1 cellular context compared by ENCODE assay signal in the genomic region with DNA sequence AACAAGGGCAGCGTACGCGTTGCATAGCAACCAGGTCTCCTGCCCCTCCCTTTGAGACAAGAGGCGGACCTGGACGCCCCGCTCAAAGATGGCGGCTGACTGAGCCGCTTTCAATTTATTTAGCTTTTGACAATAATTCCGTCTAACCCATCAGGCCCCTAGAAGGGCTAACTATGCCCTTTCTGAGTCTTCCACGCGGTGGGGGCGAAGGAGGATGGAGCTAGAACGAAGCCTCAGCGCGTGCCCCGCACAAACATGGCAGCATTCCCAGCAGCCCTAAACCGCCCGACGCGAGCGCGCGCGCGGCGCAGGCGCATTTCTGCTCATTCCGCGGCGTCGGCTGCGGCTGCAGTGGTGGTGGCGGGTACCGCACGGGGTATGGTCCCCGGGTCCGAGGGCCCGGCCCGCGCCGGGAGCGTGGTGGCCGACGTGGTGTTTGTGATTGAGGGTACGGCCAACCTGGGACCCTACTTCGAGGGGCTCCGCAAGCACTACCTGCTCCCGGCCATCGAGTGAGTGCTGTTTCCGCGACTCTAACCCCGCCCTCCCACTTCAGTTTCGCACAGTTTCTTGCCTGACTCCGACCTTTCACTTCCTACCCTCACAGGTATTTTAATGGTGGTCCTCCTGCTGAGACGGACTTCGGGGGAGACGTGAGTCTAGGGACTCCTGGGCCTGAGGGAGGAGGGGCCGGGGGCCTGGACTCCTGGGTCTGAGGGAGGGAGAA.
TF ChIP-seq lines count a peak whose summit lies in the region.

A gene (plus strand): TSS at position 326 of the 727 bp plus-strand sequence. CDS start 53 bp downstream, at position 379.

TF ChIP-seq in GM12878, 131 proteins besides CTCF, POLR2A, EP300 and RAD21 (continued from another document):
- TF ChIP-seq, protein P1, sequence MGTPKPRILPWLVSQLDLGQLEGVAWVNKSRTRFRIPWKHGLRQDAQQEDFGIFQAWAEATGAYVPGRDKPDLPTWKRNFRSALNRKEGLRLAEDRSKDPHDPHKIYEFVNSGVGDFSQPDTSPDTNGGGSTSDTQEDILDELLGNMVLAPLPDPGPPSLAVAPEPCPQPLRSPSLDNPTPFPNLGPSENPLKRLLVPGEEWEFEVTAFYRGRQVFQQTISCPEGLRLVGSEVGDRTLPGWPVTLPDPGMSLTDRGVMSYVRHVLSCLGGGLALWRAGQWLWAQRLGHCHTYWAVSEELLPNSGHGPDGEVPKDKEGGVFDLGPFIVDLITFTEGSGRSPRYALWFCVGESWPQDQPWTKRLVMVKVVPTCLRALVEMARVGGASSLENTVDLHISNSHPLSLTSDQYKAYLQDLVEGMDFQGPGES (IDR thresholded peaks at IDR 0.05), result no peak
- 0 out of 2 replicates have a peak, but pooled peaks have one; percentile 42 for TF ChIP-seq SMARCA5 (IDR thresholded peaks at IDR 0.05)
- TF ChIP-seq, protein P2, sequence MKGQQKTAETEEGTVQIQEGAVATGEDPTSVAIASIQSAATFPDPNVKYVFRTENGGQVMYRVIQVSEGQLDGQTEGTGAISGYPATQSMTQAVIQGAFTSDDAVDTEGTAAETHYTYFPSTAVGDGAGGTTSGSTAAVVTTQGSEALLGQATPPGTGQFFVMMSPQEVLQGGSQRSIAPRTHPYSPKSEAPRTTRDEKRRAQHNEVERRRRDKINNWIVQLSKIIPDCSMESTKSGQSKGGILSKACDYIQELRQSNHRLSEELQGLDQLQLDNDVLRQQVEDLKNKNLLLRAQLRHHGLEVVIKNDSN (IDR thresholded peaks at IDR 0.05; ENCODE audit: borderline replicate concordance, extremely low read length, insufficient read depth, low read depth, low read length), result no peak
- TF ChIP-seq, protein P3, sequence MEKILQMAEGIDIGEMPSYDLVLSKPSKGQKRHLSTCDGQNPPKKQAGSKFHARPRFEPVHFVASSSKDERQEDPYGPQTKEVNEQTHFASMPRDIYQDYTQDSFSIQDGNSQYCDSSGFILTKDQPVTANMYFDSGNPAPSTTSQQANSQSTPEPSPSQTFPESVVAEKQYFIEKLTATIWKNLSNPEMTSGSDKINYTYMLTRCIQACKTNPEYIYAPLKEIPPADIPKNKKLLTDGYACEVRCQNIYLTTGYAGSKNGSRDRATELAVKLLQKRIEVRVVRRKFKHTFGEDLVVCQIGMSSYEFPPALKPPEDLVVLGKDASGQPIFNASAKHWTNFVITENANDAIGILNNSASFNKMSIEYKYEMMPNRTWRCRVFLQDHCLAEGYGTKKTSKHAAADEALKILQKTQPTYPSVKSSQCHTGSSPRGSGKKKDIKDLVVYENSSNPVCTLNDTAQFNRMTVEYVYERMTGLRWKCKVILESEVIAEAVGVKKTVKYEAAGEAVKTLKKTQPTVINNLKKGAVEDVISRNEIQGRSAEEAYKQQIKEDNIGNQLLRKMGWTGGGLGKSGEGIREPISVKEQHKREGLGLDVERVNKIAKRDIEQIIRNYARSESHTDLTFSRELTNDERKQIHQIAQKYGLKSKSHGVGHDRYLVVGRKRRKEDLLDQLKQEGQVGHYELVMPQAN (conservative IDR thresholded peaks at IDR 0.05), result peak; percentile 32; the same call in 1 of the 2 replicates
- peak; percentile 21; the same call in 1 of the 2 replicates for TF ChIP-seq TAF1 (IDR thresholded peaks at IDR 0.05; ENCODE audit: borderline replicate concordance, low read depth, low read length)
- TF ChIP-seq RUNX3 (IDR thresholded peaks at IDR 0.05; ENCODE audit: low read length), result peak; percentile 69
- peak; percentile 57; the same call in 1 of the 2 replicates for TF ChIP-seq POLR2AphosphoS5 (IDR thresholded peaks at IDR 0.05; ENCODE audit: low read length)
- TF ChIP-seq, protein P4, sequence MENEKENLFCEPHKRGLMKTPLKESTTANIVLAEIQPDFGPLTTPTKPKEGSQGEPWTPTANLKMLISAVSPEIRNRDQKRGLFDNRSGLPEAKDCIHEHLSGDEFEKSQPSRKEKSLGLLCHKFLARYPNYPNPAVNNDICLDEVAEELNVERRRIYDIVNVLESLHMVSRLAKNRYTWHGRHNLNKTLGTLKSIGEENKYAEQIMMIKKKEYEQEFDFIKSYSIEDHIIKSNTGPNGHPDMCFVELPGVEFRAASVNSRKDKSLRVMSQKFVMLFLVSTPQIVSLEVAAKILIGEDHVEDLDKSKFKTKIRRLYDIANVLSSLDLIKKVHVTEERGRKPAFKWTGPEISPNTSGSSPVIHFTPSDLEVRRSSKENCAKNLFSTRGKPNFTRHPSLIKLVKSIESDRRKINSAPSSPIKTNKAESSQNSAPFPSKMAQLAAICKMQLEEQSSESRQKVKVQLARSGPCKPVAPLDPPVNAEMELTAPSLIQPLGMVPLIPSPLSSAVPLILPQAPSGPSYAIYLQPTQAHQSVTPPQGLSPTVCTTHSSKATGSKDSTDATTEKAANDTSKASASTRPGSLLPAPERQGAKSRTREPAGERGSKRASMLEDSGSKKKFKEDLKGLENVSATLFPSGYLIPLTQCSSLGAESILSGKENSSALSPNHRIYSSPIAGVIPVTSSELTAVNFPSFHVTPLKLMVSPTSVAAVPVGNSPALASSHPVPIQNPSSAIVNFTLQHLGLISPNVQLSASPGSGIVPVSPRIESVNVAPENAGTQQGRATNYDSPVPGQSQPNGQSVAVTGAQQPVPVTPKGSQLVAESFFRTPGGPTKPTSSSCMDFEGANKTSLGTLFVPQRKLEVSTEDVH (IDR thresholded peaks at IDR 0.05; ENCODE audit: low read depth, partially characterized antibody), result no peak
- 0 out of 2 replicates have a peak, but pooled peaks have one; percentile 35 for TF ChIP-seq SPI1 (IDR thresholded peaks at IDR 0.05; ENCODE audit: borderline replicate concordance, insufficient read depth, low read depth, low read length)
- 0 out of 2 replicates have a peak, but pooled peaks have one; percentile 51 for TF ChIP-seq GATAD2B (conservative IDR thresholded peaks at IDR 0.05; ENCODE audit: low read depth)
- peak; percentile 33; the same call in 1 of the 2 replicates for TF ChIP-seq PAX5 (IDR thresholded peaks at IDR 0.05; ENCODE audit: borderline replicate concordance, low read depth, low read length)
- peak in 1 of 2 experiments; percentile 71; a peak in 2 of 4 replicates for TF ChIP-seq BHLHE40 (IDR thresholded peaks at IDR 0.05; ENCODE audit: borderline replicate concordance in 1 of 2, low read depth in 2 of 2, low read length in 1 of 2)
- TF ChIP-seq BACH1 (IDR thresholded peaks at IDR 0.05; ENCODE audit: borderline replicate concordance), result peak; percentile 67; the same call in 1 of the 2 replicates
- TF ChIP-seq POU2F2 (IDR thresholded peaks at IDR 0.05; ENCODE audit: borderline replicate concordance, low read depth, low read length), result peak; percentile 33; the same call in 1 of the 3 replicates
- TF ChIP-seq STAT1 (conservative IDR thresholded peaks at IDR 0.05), result peak; percentile 94; the same call in 1 of the 2 replicates
- TF ChIP-seq, protein P5, sequence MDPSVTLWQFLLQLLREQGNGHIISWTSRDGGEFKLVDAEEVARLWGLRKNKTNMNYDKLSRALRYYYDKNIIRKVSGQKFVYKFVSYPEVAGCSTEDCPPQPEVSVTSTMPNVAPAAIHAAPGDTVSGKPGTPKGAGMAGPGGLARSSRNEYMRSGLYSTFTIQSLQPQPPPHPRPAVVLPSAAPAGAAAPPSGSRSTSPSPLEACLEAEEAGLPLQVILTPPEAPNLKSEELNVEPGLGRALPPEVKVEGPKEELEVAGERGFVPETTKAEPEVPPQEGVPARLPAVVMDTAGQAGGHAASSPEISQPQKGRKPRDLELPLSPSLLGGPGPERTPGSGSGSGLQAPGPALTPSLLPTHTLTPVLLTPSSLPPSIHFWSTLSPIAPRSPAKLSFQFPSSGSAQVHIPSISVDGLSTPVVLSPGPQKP (IDR thresholded peaks at IDR 0.05; ENCODE audit: low read depth, low read length), result 0 out of 2 replicates have a peak, but pooled peaks have one; percentile 17
- TF ChIP-seq ZNF207 (IDR thresholded peaks at IDR 0.05; ENCODE audit: borderline replicate concordance), result peak; percentile 80; the same call in 1 of the 2 replicates
- TF ChIP-seq HCFC1 (IDR thresholded peaks at IDR 0.05; ENCODE audit: low read length), result peak; percentile 79
- TF ChIP-seq NBN (IDR thresholded peaks at IDR 0.05), result peak; percentile 76; the same call in 1 of the 2 replicates
- peak; percentile 97 for TF ChIP-seq BMI1 (IDR thresholded peaks at IDR 0.05; ENCODE audit: borderline replicate concordance)
- TF ChIP-seq CBX3 (IDR thresholded peaks at IDR 0.05; ENCODE audit: borderline replicate concordance, low read depth), result no peak
- TF ChIP-seq NR2C1 (IDR thresholded peaks at IDR 0.05), result peak; percentile 91
- TF ChIP-seq IKZF1 (conservative IDR thresholded peaks at IDR 0.05), result peak; percentile 92
- TF ChIP-seq, protein P6, sequence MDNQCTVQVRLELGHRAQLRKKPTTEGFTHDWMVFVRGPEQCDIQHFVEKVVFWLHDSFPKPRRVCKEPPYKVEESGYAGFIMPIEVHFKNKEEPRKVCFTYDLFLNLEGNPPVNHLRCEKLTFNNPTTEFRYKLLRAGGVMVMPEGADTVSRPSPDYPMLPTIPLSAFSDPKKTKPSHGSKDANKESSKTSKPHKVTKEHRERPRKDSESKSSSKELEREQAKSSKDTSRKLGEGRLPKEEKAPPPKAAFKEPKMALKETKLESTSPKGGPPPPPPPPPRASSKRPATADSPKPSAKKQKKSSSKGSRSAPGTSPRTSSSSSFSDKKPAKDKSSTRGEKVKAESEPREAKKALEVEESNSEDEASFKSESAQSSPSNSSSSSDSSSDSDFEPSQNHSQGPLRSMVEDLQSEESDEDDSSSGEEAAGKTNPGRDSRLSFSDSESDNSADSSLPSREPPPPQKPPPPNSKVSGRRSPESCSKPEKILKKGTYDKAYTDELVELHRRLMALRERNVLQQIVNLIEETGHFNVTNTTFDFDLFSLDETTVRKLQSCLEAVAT (IDR thresholded peaks at IDR 0.05), result no peak
- peak; percentile 18; the same call in 1 of the 2 replicates for TF ChIP-seq RFX5 (IDR thresholded peaks at IDR 0.05; ENCODE audit: low read depth, low read length)
- TF ChIP-seq, protein P7, sequence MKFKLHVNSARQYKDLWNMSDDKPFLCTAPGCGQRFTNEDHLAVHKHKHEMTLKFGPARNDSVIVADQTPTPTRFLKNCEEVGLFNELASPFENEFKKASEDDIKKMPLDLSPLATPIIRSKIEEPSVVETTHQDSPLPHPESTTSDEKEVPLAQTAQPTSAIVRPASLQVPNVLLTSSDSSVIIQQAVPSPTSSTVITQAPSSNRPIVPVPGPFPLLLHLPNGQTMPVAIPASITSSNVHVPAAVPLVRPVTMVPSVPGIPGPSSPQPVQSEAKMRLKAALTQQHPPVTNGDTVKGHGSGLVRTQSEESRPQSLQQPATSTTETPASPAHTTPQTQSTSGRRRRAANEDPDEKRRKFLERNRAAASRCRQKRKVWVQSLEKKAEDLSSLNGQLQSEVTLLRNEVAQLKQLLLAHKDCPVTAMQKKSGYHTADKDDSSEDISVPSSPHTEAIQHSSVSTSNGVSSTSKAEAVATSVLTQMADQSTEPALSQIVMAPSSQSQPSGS (IDR thresholded peaks at IDR 0.05; ENCODE audit: low read length), result no peak
- 0 out of 2 replicates have a peak, but pooled peaks have one; percentile 13 for TF ChIP-seq TCF12 (IDR thresholded peaks at IDR 0.05; ENCODE audit: low read depth, low read length)
- TF ChIP-seq EED (IDR thresholded peaks at IDR 0.05; ENCODE audit: low read depth), result no peak
- no peak for TF ChIP-seq ESRRA (IDR thresholded peaks at IDR 0.05; ENCODE audit: low read length)
- TF ChIP-seq SIX5 (IDR thresholded peaks at IDR 0.05; ENCODE audit: low read depth, low read length, severe bottlenecking), result peak; percentile 72
